In genomic region chr14:95321201-95321600, GRCh38 we compare ENCODE assay signal across 18 cellular contexts. TPM values are rescaled to one million over a fixed set of nuclear protein-coding genes. Genes with fewer than 3 reads are reported as not detected.
DNase-seq lines count a peak whose midpoint lies in the region; ATAC-seq and TF ChIP-seq lines count a peak whose summit lies in the region.
"Had no signal": no experiment of that assay in that cellular context is flagged by ENCODE, and none has a peak within 500 bp of the region (broad histone marks: within the 10 kb centered on the region; RNA-seq: fewer than 3 reads in every experiment).

No MANE protein-coding gene starts in this region.

- peaks cover 12% of the 10 kb centered on the region for H3K4me1 Mint-ChIP-seq in activated CD8-positive, alpha-beta T cell treated with anti-CD3 and anti-CD28 coated beads, Interleukin-2, amount 10 ng/mL, durations not matched to agents 7 days and 5 days (ENCODE audit: low read depth)
- peaks cover 9% of the 10 kb centered on the region for H3K4me1 Mint-ChIP-seq in activated CD8-positive, alpha-beta T cell treated with anti-CD3 and anti-CD28 coated beads for 36 hours (ENCODE audit: low read depth)
- peaks cover 31% of the 10 kb centered on the region for H3K4me1 Mint-ChIP-seq in stimulated activated memory B cell treated with anti-CD40 and anti-IgM and Interleukin-4, amounts not matched to agents 10 μg/mL and 1 μg/mL and 100 μg/mL, for 72 hours
- peaks cover 11% of the 10 kb centered on the region for H3K4me1 Mint-ChIP-seq in glutamatergic neuron (ENCODE audit: low read depth, unreplicated experiment)

- H3K27me3 Mint-ChIP-seq in activated CD8-positive, alpha-beta T cell treated with anti-CD3 and anti-CD28 coated beads, Interleukin-2, amount 10 ng/mL, durations not matched to agents 7 days and 5 days (ENCODE audit: low read depth), result peaks cover 34% of the 10 kb centered on the region
- H3K27me3 Mint-ChIP-seq in activated CD8-positive, alpha-beta T cell treated with anti-CD3 and anti-CD28 coated beads for 36 hours, result peaks cover 26% of the 10 kb centered on the region
- H3K27me3 Mint-ChIP-seq in stimulated activated memory B cell treated with anti-CD40 and anti-IgM and Interleukin-4, amounts not matched to agents 10 μg/mL and 1 μg/mL and 100 μg/mL, for 72 hours, result no peaks in the 10 kb centered on the region
- peaks cover 4% of the 10 kb centered on the region for H3K27me3 Mint-ChIP-seq in glutamatergic neuron (ENCODE audit: unreplicated experiment)

- H3K4me3 Mint-ChIP-seq in activated CD8-positive, alpha-beta T cell treated with anti-CD3 and anti-CD28 coated beads, Interleukin-2, amount 10 ng/mL, durations not matched to agents 7 days and 5 days, result peak overlapping the region; percentile 14
- H3K4me3 Mint-ChIP-seq in activated CD8-positive, alpha-beta T cell treated with anti-CD3 and anti-CD28 coated beads for 36 hours, result no peak overlapping the region
- no peak overlapping the region for H3K4me3 Mint-ChIP-seq in stimulated activated memory B cell treated with anti-CD40 and anti-IgM and Interleukin-4, amounts not matched to agents 10 μg/mL and 1 μg/mL and 100 μg/mL, for 72 hours
- H3K4me3 Mint-ChIP-seq in glutamatergic neuron (ENCODE audit: unreplicated experiment), result no peak overlapping the region
- H3K4me3 Mint-ChIP-seq: activated naive CD8-positive, alpha-beta T cell treated with anti-CD3 and anti-CD28 coated beads, Interleukin-2, amount 50 U/mL, for 24 hours had no signal

- TF ChIP-seq CTCF in activated CD8-positive, alpha-beta T cell treated with anti-CD3 and anti-CD28 coated beads for 36 hours (IDR thresholded peaks at IDR 0.05), result no peak
- no peak for TF ChIP-seq CTCF in RWPE1 (conservative IDR thresholded peaks at IDR 0.05; ENCODE audit: low read depth)
- TF ChIP-seq CTCF in esophagus muscularis mucosa (IDR thresholded peaks at IDR 0.05), result no peak
- TF ChIP-seq CTCF in GM20000 (IDR thresholded peaks at IDR 0.05; ENCODE audit: extremely low read depth, missing control alignments), result no peak
- no peak for TF ChIP-seq CTCF in foreskin fibroblast (IDR thresholded peaks at IDR 0.05; ENCODE audit: low read depth, low read length)
- no peak for TF ChIP-seq CTCF in glutamatergic neuron (IDR thresholded peaks at IDR 0.05; ENCODE audit: partially characterized antibody, unreplicated experiment)

- H3K36me3 Mint-ChIP-seq in activated CD8-positive, alpha-beta T cell treated with anti-CD3 and anti-CD28 coated beads, Interleukin-2, amount 10 ng/mL, durations not matched to agents 7 days and 5 days (ENCODE audit: low read depth), result no peaks in the 10 kb centered on the region
- H3K36me3 Mint-ChIP-seq in activated CD8-positive, alpha-beta T cell treated with anti-CD3 and anti-CD28 coated beads for 36 hours (ENCODE audit: low read depth), result no peaks in the 10 kb centered on the region
- no peaks in the 10 kb centered on the region for H3K36me3 Mint-ChIP-seq in stimulated activated memory B cell treated with anti-CD40 and anti-IgM and Interleukin-4, amounts not matched to agents 10 μg/mL and 1 μg/mL and 100 μg/mL, for 72 hours
- no peaks in the 10 kb centered on the region for H3K36me3 Mint-ChIP-seq in glutamatergic neuron (ENCODE audit: unreplicated experiment)

- no peak for ATAC-seq in activated CD8-positive, alpha-beta T cell treated with anti-CD3 and anti-CD28 coated beads, Interleukin-2, amount 10 ng/mL, durations not matched to agents 7 days and 5 days
- no peak for ATAC-seq in activated CD8-positive, alpha-beta T cell treated with anti-CD3 and anti-CD28 coated beads for 36 hours
- no peak for ATAC-seq in stimulated activated memory B cell treated with anti-CD40 and anti-IgM and Interleukin-4, amounts not matched to agents 10 μg/mL and 1 μg/mL and 100 μg/mL, for 72 hours
- ATAC-seq: activated naive CD8-positive, alpha-beta T cell treated with anti-CD3 and anti-CD28 coated beads, Interleukin-2, amount 50 U/mL, for 24 hours; psoas muscle had no signal

- POLR2A ChIA-PET in activated CD8-positive, alpha-beta T cell treated with anti-CD3 and anti-CD28 coated beads, Interleukin-2, amount 10 ng/mL, durations not matched to agents 7 days and 5 days (lab: Charles Lee), result no interaction called here
- POLR2A ChIA-PET in activated CD8-positive, alpha-beta T cell treated with anti-CD3 and anti-CD28 coated beads for 36 hours (lab: Charles Lee), result no interaction called here
- POLR2A ChIA-PET in RWPE1 (lab: Yijun Ruan, JAX; ENCODE audit: low non-redundant PET), result no interaction called here

- TF ChIP-seq POLR2A in esophagus muscularis mucosa (IDR thresholded peaks at IDR 0.05; ENCODE audit: low read depth), result no peak

- H3K4me1 ChIP-seq in esophagus muscularis mucosa, result peaks cover 12 to 25% (median 20%) of the 10 kb centered on the region in 4 donors
- H3K4me1 ChIP-seq: psoas muscle had no signal

- no peak for DNase-seq in activated CD8-positive, alpha-beta T cell treated with anti-CD3 and anti-CD28 coated beads, Interleukin-2, amount 10 ng/mL, durations not matched to agents 7 days and 5 days
- DNase-seq in activated CD8-positive, alpha-beta T cell treated with anti-CD3 and anti-CD28 coated beads for 36 hours, result no peak
- DNase-seq in RWPE1 (ENCODE audit: low spot score) (no peak), esophagus muscularis mucosa (ENCODE audit: extremely low spot score) (no peak), GM20000 (ENCODE audit: low spot score) (no peak), foreskin fibroblast (no peak), glutamatergic neuron (no peak)
- DNase-seq: activated CD4-positive, CD25-positive, alpha-beta regulatory T cell; activated CD8-positive, alpha-beta memory T cell treated with anti-CD3 and anti-CD28 coated beads, Interleukin-2, amount 50 U/mL, for 4 hours; activated naive CD8-positive, alpha-beta T cell treated with anti-CD3 and anti-CD28 coated beads, Interleukin-2, amount 50 U/mL, for 24 hours; cerebellar nuclear complex; head of caudate nucleus; kidney glomerular epithelial cell; NCI-H1930; NCI-H526; psoas muscle; SW 1271 had no signal

- H3K9me3 ChIP-seq in esophagus muscularis mucosa, result no peaks in the 10 kb centered on the region
- H3K9me3 ChIP-seq: psoas muscle had no signal

- intact Hi-C loops in activated CD8-positive, alpha-beta T cell treated with anti-CD3 and anti-CD28 coated beads for 36 hours (cut with micrococcal nuclease), result no loop called here
- intact Hi-C loops in esophagus muscularis mucosa (cut with DNase I), result no loop called here

- no peaks in the 10 kb centered on the region for H3K36me3 ChIP-seq in esophagus muscularis mucosa

- CTCF ChIA-PET in activated CD8-positive, alpha-beta T cell treated with anti-CD3 and anti-CD28 coated beads, Interleukin-2, amount 10 ng/mL, durations not matched to agents 7 days and 5 days (lab: Charles Lee), result interaction anchor here (1.1 kb wide), 1 partner anchor 9 kb away, joined by 4 read pairs; no protein-coding TSS in a partner anchor
- CTCF ChIA-PET in activated CD8-positive, alpha-beta T cell treated with anti-CD3 and anti-CD28 coated beads for 36 hours (lab: Charles Lee), result interaction anchor here (1.0 kb wide), 1 partner anchor 41 kb away, joined by 3 read pairs; no protein-coding TSS in a partner anchor
- CTCF ChIA-PET in RWPE1 (lab: Yijun Ruan, JAX), result interaction anchor here (0.5 to 0.6 kb wide), 3 partner anchors 189 to 1832 kb away, joined by 3 to 4 read pairs (median 4); no protein-coding TSS in a partner anchor

- H3K4me3 ChIP-seq in esophagus muscularis mucosa (no peak overlapping the region), foreskin fibroblast (ENCODE audit: low read depth in 1 of 2, low read length in 2 of 2) (no peak overlapping the region)
- H3K4me3 ChIP-seq: psoas muscle had no signal

- 91% methylated on average over 4 of the region's 4 CpGs for WGBS in esophagus muscularis mucosa

- no peak for TF ChIP-seq EP300 in esophagus muscularis mucosa (IDR thresholded peaks at IDR 0.05)

- H3K27me3 ChIP-seq in esophagus muscularis mucosa, result no peaks in the 10 kb centered on the region

- no peak overlapping the region for H3K27ac Mint-ChIP-seq in activated CD8-positive, alpha-beta T cell treated with anti-CD3 and anti-CD28 coated beads, Interleukin-2, amount 10 ng/mL, durations not matched to agents 7 days and 5 days
- no peak overlapping the region for H3K27ac Mint-ChIP-seq in activated CD8-positive, alpha-beta T cell treated with anti-CD3 and anti-CD28 coated beads for 36 hours
- peak overlapping the region; percentile 42 for H3K27ac Mint-ChIP-seq in stimulated activated memory B cell treated with anti-CD40 and anti-IgM and Interleukin-4, amounts not matched to agents 10 μg/mL and 1 μg/mL and 100 μg/mL, for 72 hours
- H3K27ac Mint-ChIP-seq in glutamatergic neuron (ENCODE audit: unreplicated experiment), result no peak overlapping the region
- H3K27ac Mint-ChIP-seq: activated naive CD8-positive, alpha-beta T cell treated with anti-CD3 and anti-CD28 coated beads, Interleukin-2, amount 50 U/mL, for 24 hours had no signal

- H3K9me3 Mint-ChIP-seq in activated CD8-positive, alpha-beta T cell treated with anti-CD3 and anti-CD28 coated beads, Interleukin-2, amount 10 ng/mL, durations not matched to agents 7 days and 5 days (ENCODE audit: insufficient read depth), result no peaks in the 10 kb centered on the region
- H3K9me3 Mint-ChIP-seq in activated CD8-positive, alpha-beta T cell treated with anti-CD3 and anti-CD28 coated beads for 36 hours, result no peaks in the 10 kb centered on the region
- no peaks in the 10 kb centered on the region for H3K9me3 Mint-ChIP-seq in stimulated activated memory B cell treated with anti-CD40 and anti-IgM and Interleukin-4, amounts not matched to agents 10 μg/mL and 1 μg/mL and 100 μg/mL, for 72 hours
- peaks cover 2% of the 10 kb centered on the region for H3K9me3 Mint-ChIP-seq in glutamatergic neuron (ENCODE audit: unreplicated experiment)
- H3K9me3 Mint-ChIP-seq: activated naive CD8-positive, alpha-beta T cell treated with anti-CD3 and anti-CD28 coated beads, Interleukin-2, amount 50 U/mL, for 24 hours had no signal

- H3K27ac ChIP-seq in RWPE1, result peak overlapping the region; percentile 78
- H3K27ac ChIP-seq in esophagus muscularis mucosa (replicated peaks in 1 of 4), result peak overlapping the region in 3 of 4 donors; percentile 71 to 76 (median 75)

RNA-seq across cellular contexts. Expression of gene CLMN, which starts 1.5 kb away (rescaled TPM):
- 1 to 10 TPM; 1.6 TPM for total RNA-seq in activated CD8-positive, alpha-beta T cell treated with anti-CD3 and anti-CD28 coated beads, Interleukin-2, amount 10 ng/mL, durations not matched to agents 7 days and 5 days
- total RNA-seq in activated CD8-positive, alpha-beta T cell treated with anti-CD3 and anti-CD28 coated beads for 36 hours, result under 1 TPM; 0.31 to 0.59 TPM
- total RNA-seq in esophagus muscularis mucosa (1 to 10 TPM; 6.5 to 10.0 (median 7.9) TPM), glutamatergic neuron (ENCODE audit: unreplicated experiment) (17.6 TPM)
